ENCODE assay signal across 8 cellular contexts in the genomic region with DNA sequence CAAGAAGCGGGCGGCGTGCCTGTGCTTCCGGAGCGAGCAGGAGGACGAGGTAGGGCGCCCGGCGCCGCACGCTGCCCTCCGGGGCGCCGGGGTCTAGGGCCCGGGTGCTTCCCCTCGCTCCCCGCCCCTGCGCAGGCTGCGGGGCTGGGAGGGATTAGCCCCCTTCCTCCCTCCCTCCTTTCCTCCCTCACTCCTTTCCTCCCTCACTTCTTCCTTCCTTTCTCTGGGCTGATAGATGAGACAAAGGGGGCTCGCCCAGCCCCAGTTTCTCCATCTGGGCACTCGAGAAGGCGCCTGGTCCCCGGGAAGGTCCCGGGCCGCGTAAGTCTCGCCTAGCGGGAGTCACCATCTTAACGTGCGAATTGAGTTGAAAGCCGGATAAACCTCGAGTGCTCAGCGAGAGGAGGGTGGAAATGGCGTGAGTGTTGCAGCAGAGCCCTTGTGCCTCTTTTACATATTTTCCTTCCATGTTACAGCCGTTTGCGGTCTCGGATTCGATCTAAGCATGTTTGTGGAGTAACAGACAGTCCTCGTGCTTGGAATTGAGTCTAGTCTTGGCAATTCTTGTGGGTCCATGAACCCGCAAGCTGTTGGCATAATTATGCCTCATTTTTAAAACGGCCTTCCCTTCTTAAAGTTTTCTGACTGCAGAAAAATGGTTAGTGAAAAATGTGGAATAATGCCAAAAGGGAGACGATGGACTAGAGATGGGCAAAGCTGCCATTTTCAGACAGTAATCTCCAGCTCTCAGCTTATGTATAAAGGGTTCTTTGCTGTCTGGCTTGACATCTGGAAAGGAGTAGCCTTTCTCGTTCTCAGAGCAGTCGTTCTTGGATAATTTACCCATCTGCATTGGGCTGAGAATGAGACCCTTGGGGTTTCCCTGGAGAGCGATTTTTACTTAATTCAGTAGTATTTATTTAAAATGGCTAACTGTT. TPM values are rescaled to one million over a fixed set of nuclear protein-coding genes. Genes with fewer than 3 reads are reported as not detected.
DNase-seq lines count a peak whose midpoint lies in the region; ATAC-seq and TF ChIP-seq lines count a peak whose summit lies in the region.

No MANE protein-coding gene starts in this region.

- peak overlapping the region; percentile 93 to 100 (median 99) for H3K4me3 Mint-ChIP-seq in CD8-positive, alpha-beta memory T cell
- H3K4me3 Mint-ChIP-seq in activated T-cell treated with anti-CD3 and anti-CD28 coated beads, Interleukin-2, amount 50 U/mL, for 72 hours = peak overlapping the region; percentile 89 to 100

- H3K27ac Mint-ChIP-seq in CD8-positive, alpha-beta memory T cell = peak overlapping the region; percentile 90 to 99 (median 99)
- H3K27ac Mint-ChIP-seq in activated T-cell treated with anti-CD3 and anti-CD28 coated beads, Interleukin-2, amount 50 U/mL, for 72 hours = peak overlapping the region; percentile 97

- no peaks in the 10 kb centered on the region for H3K36me3 ChIP-seq in CD8-positive, alpha-beta memory T cell (ENCODE audit: insufficient read depth, low read length)
- H3K36me3 ChIP-seq in fibroblast of lung (ENCODE audit: control insufficient read depth, insufficient read depth, low read length) = no peaks in the 10 kb centered on the region
- H3K36me3 ChIP-seq in neuron (ENCODE audit: insufficient read depth, low read length) = no peaks in the 10 kb centered on the region

- CTCF ChIA-PET in CD8-positive, alpha-beta memory T cell (lab: Charles Lee) = no interaction called here

- POLR2A ChIA-PET in CD8-positive, alpha-beta memory T cell (lab: Charles Lee) = interaction anchor here (0.7 kb wide), 1 partner anchor 785 kb away, joined by 3 read pairs; no protein-coding TSS in a partner anchor

- peak overlapping the region; percentile 78 for H3K4me3 ChIP-seq in CD8-positive, alpha-beta memory T cell (ENCODE audit: low read length)
- H3K4me3 ChIP-seq in fibroblast of lung (replicated peaks in 1 of 4; ENCODE audit: control extremely low read depth in 1 of 4, insufficient read depth in 1 of 4, low read depth in 3 of 4, low read length in 4 of 4) (peak overlapping the region; percentile 83 to 97 (median 94)), neuron (ENCODE audit: low read length) (peak overlapping the region; percentile 70)

- H2AFZ ChIP-seq in fibroblast of lung (ENCODE audit: low read length) = peak overlapping the region; percentile 71
- peak overlapping the region; percentile 23 for H2AFZ ChIP-seq in neuron (ENCODE audit: low read depth, low read length)

- peak overlapping the region; percentile 77 for H3K4me2 ChIP-seq in fibroblast of lung (ENCODE audit: extremely low read depth, insufficient read depth, low read length)

- H3K9me3 Mint-ChIP-seq in CD8-positive, alpha-beta memory T cell = no peaks in the 10 kb centered on the region
- no peaks in the 10 kb centered on the region for H3K9me3 Mint-ChIP-seq in activated T-cell treated with anti-CD3 and anti-CD28 coated beads, Interleukin-2, amount 50 U/mL, for 72 hours

- ATAC-seq in GM19397 (IDR thresholded peaks at IDR 0.05; ENCODE audit: unreplicated experiment) (peak; percentile 40), HG03558 (IDR thresholded peaks at IDR 0.05; ENCODE audit: extremely low read depth, unreplicated experiment) (peak; percentile 10)
- peak; percentile 63 to 64 for ATAC-seq in activated T-cell treated with anti-CD3 and anti-CD28 coated beads, Interleukin-2, amount 50 U/mL, for 72 hours (replicated peaks in 1 of 2)

- peaks cover 32% of the 10 kb centered on the region for H3K4me1 ChIP-seq in CD8-positive, alpha-beta memory T cell (ENCODE audit: insufficient read depth, low read length)
- H3K4me1 ChIP-seq in fibroblast of lung (ENCODE audit: control insufficient read depth, extremely low read depth, insufficient read depth, low read length) (peaks cover 4% of the 10 kb centered on the region), neuron (ENCODE audit: insufficient read depth, low read length) (peaks cover 33% of the 10 kb centered on the region)

- DNase-seq in CD8-positive, alpha-beta memory T cell = peak; percentile 37 to 75 (median 61)
- DNase-seq in activated T-cell treated with anti-CD3 and anti-CD28 coated beads, Interleukin-2, amount 50 U/mL, for 72 hours = peak; percentile 64 to 72
- DNase-seq in fibroblast of lung (ENCODE audit: low read depth in 2 of 2) (peak; percentile 66 to 83), substantia nigra (lab: John Stamatoyannopoulos, UW) (peak in 28 of 49 donors; percentile 3 to 51 (median 21))

- TF ChIP-seq CTCF in fibroblast of lung (conservative IDR thresholded peaks at IDR 0.05 in 1 of 2, IDR thresholded peaks at IDR 0.05 in 1 of 2; ENCODE audit: low read depth in 1 of 2, low read length in 2 of 2) = no peak

- peak overlapping the region; percentile 70 for H3K9ac ChIP-seq in fibroblast of lung (ENCODE audit: insufficient read depth, low read length)

- no peaks in the 10 kb centered on the region for H3K27me3 ChIP-seq in CD8-positive, alpha-beta memory T cell (ENCODE audit: insufficient read depth, low read length, poor library complexity, severe bottlenecking)
- H3K27me3 ChIP-seq in fibroblast of lung (ENCODE audit: control insufficient read depth, insufficient read depth, low read length) (no peaks in the 10 kb centered on the region), neuron (ENCODE audit: insufficient read depth, low read length) (no peaks in the 10 kb centered on the region)

- peaks cover 0 to 11% (median 3%) of the 10 kb centered on the region in 3 donors for H3K36me3 Mint-ChIP-seq in CD8-positive, alpha-beta memory T cell
- peaks cover 4 to 11% of the 10 kb centered on the region in 2 donors for H3K36me3 Mint-ChIP-seq in activated T-cell treated with anti-CD3 and anti-CD28 coated beads, Interleukin-2, amount 50 U/mL, for 72 hours (ENCODE audit: insufficient read depth in 2 of 2)

- peaks cover 54% of the 10 kb centered on the region for H3K79me2 ChIP-seq in fibroblast of lung (ENCODE audit: control insufficient read depth, insufficient read depth, low read length)

- H3K4me1 Mint-ChIP-seq in CD8-positive, alpha-beta memory T cell = peaks cover 37 to 53% (median 51%) of the 10 kb centered on the region in 3 donors
- H3K4me1 Mint-ChIP-seq in activated T-cell treated with anti-CD3 and anti-CD28 coated beads, Interleukin-2, amount 50 U/mL, for 72 hours (ENCODE audit: low read depth) = peaks cover 56% of the 10 kb centered on the region

- H3K27ac ChIP-seq in CD8-positive, alpha-beta memory T cell (ENCODE audit: low read depth, low read length) = peak overlapping the region; percentile 93
- peak overlapping the region; percentile 78 for H3K27ac ChIP-seq in fibroblast of lung (ENCODE audit: insufficient read depth, low read length)
- peak overlapping the region; percentile 75 for H3K27ac ChIP-seq in substantia nigra (ENCODE audit: low read depth, low read length, poor library complexity, severe bottlenecking)

- H4K20me1 ChIP-seq in fibroblast of lung (ENCODE audit: control insufficient read depth, extremely low read depth, insufficient read depth, low read length) = no peaks in the 10 kb centered on the region

- no peaks in the 10 kb centered on the region for H3K9me3 ChIP-seq in CD8-positive, alpha-beta memory T cell (ENCODE audit: low read length)
- H3K9me3 ChIP-seq in fibroblast of lung (ENCODE audit: control insufficient read depth, insufficient read depth, low read depth, low read length) (no peaks in the 10 kb centered on the region), neuron (ENCODE audit: low read length) (no peaks in the 10 kb centered on the region)

- no peaks in the 10 kb centered on the region for H3K27me3 Mint-ChIP-seq in CD8-positive, alpha-beta memory T cell
- H3K27me3 Mint-ChIP-seq in activated T-cell treated with anti-CD3 and anti-CD28 coated beads, Interleukin-2, amount 50 U/mL, for 72 hours (ENCODE audit: low read depth) = peaks cover 6% of the 10 kb centered on the region

TF ChIP-seq in PFSK-1, 5 proteins besides CTCF, POLR2A, EP300 and RAD21 (continues in another document):
- TF ChIP-seq POLR2AphosphoS5 (IDR thresholded peaks at IDR 0.05; ENCODE audit: low read depth, low read length) (no peak; the same call in 1 of the 2 replicates), REST (IDR thresholded peaks at IDR 0.05; ENCODE audit: insufficient read depth in 1 of 2, low read depth in 2 of 2, low read length in 2 of 2) (0 out of 4 replicates have a peak, but pooled peaks of 1 of the 2 experiments have one; percentile 15), TAF1 (IDR thresholded peaks at IDR 0.05; ENCODE audit: borderline replicate concordance, insufficient read depth, low read length) (peak; percentile 33; the same call in 1 of the 2 replicates), FOXP2 (optimal IDR thresholded peaks at IDR 0.05; ENCODE audit: borderline replicate concordance, extremely low read depth, extremely low read length, insufficient read depth) (no peak)

RNA-seq across cellular contexts. Expression of gene NUDT4, which starts 0.9 kb away (rescaled TPM):
- 10 to 100 TPM; 83.6 to 86.9 TPM for total RNA-seq in CD8-positive, alpha-beta memory T cell
- 37.1 TPM for polyA plus RNA-seq in CD8-positive, alpha-beta memory T cell
- polyA plus RNA-seq in PFSK-1 (2012; ENCODE audit: insufficient read length, low read depth) = 10.7 TPM
- 10 to 100 TPM; 72.0 to 93.4 TPM for total RNA-seq in activated T-cell treated with anti-CD3 and anti-CD28 coated beads, Interleukin-2, amount 50 U/mL, for 72 hours
- 73.5 and 80.9 TPM in 2 replicates for total RNA-seq in fibroblast of lung
- 56.6 and 60.3 TPM in 2 replicates for polyA plus RNA-seq in fibroblast of lung
- polyA plus RNA-seq in fibroblast of lung (2012) = 37.7 and 41.5 TPM in 2 replicates
- 5.1 and 7.3 TPM in 2 replicates for polyA minus RNA-seq in fibroblast of lung (ENCODE audit: low replicate concordance)

Comparison
In these comparisons a context has a peak if more than half of its experiments do, and no peak if none do; other contexts are left out.
1. Peak in every context shown above with its lines: DNase-seq, ATAC-seq, H3K4me3 ChIP-seq and H3K27ac ChIP-seq.
2. DNase-seq: peak in every context shown above with its lines; median percentile 74 in fibroblast of lung; 68 in activated T-cell treated with anti-CD3 and anti-CD28 coated beads, Interleukin-2, amount 50 U/mL, for 72 hours; 61 in CD8-positive, alpha-beta memory T cell; 21 in substantia nigra.
3. ATAC-seq: peak in every context shown above with its lines; median percentile 64 in activated T-cell treated with anti-CD3 and anti-CD28 coated beads, Interleukin-2, amount 50 U/mL, for 72 hours; 40 in GM19397; 10 in HG03558.